In genomic region chr10:7288060-7288690, GRCh38 we compare ENCODE assay signal across 1 cellular context.
TF ChIP-seq lines count a peak whose summit lies in the region.

No MANE protein-coding gene starts in this region.

TF ChIP-seq in HepG2, 621 proteins besides CTCF, POLR2A, EP300 and RAD21 (continued from another document):
- no peak for TF ChIP-seq CEBPZ (IDR thresholded peaks at IDR 0.05; ENCODE audit: low read length)
- TF ChIP-seq ZNF709 (CRISPR knock-in tag; IDR thresholded peaks at IDR 0.05): no peak
- no peak for TF ChIP-seq ELF3 (CRISPR knock-in tag; IDR thresholded peaks at IDR 0.05)
